Comparison of ENCODE assay signal across 27 cellular contexts in the genomic region with DNA sequence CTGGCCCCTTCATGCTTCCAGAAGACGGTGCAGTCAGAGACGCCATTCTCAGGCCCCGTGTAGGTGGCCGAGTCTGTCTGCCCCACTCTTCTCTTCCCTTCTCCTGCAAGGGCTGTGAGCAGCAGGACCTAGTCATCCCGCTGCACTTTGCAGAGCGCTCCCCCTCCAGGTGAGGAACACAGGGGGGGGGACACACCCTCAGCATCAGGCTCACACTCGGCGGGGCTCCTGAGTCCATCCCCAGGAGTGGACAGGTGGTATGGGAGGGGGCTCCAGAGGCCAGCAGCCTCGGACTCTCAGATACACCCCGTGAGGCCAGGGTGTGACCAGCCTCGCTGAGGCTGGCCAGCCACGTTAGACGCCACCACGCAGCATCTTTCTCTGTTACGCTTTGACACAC.
"Had no signal": no experiment of that assay in that cellular context is flagged by ENCODE, and none has a peak within 500 bp of the region (broad histone marks: within the 10 kb centered on the region; RNA-seq: fewer than 3 reads in every experiment).

No MANE protein-coding gene starts in this region.

- H3K4me1 Mint-ChIP-seq: immature natural killer cell had no signal

- ATAC-seq: effector memory CD8-positive, alpha-beta T cell; esophagus mucosa; gastrocnemius medialis; left cardiac atrium; left lung; left ventricle myocardium superior; lower lobe of right lung; naive thymus-derived CD4-positive, alpha-beta T cell had no signal

- H2AFZ ChIP-seq: hepatocyte had no signal

- H3K4me3 Mint-ChIP-seq: dendritic cell treated with granulocyte-macrophage colony-stimulating factor and Interleukin-4, amounts not matched to agents 40 ng/mL and 50 ng/mL, for 4 days; effector memory CD8-positive, alpha-beta T cell; endodermal cell; immature natural killer cell; naive thymus-derived CD4-positive, alpha-beta T cell had no signal

- H3K27ac ChIP-seq: colonic mucosa, epithelial cell of prostate, esophagus squamous epithelium, gastrocnemius medialis, heart right ventricle, hepatocyte, left lung, lower lobe of right lung had no signal

- H3K27me3 ChIP-seq: colonic mucosa, gastrocnemius medialis, hepatocyte had no signal

- H3K4me1 ChIP-seq: colonic mucosa, esophagus squamous epithelium, gastrocnemius medialis, left lung, lower lobe of right lung had no signal

- H3K4me3 ChIP-seq: colonic mucosa, esophagus squamous epithelium, gastrocnemius medialis, heart right ventricle, hepatocyte, left lung, lower lobe of right lung had no signal

- H3K27me3 Mint-ChIP-seq: dendritic cell treated with granulocyte-macrophage colony-stimulating factor and Interleukin-4, amounts not matched to agents 40 ng/mL and 50 ng/mL, for 4 days had no signal

- DNase-seq: colonic mucosa; cortex of kidney; effector CD8-positive, alpha-beta T cell; effector memory CD8-positive, alpha-beta T cell; endodermal cell; erythroblast; esophagus squamous epithelium; foreskin fibroblast; foreskin melanocyte; gastrocnemius medialis; glutamatergic neuron; heart right ventricle; hypothalamus; immature natural killer cell; islet precursor cell; left cardiac atrium; left lung; left ventricle myocardium superior; lower lobe of right lung; mesenchymal stem cell; midbrain; naive thymus-derived CD4-positive, alpha-beta T cell had no signal

- FAIRE-seq: endometrium had no signal

- H3K36me3 ChIP-seq: colonic mucosa, esophagus squamous epithelium, gastrocnemius medialis, heart right ventricle, left lung, lower lobe of right lung had no signal

- H3K9me3 Mint-ChIP-seq: dendritic cell treated with granulocyte-macrophage colony-stimulating factor and Interleukin-4, amounts not matched to agents 40 ng/mL and 50 ng/mL, for 4 days; immature natural killer cell had no signal

- H3K36me3 Mint-ChIP-seq: immature natural killer cell; naive thymus-derived CD4-positive, alpha-beta T cell had no signal

- H3K9me3 ChIP-seq: colonic mucosa, esophagus squamous epithelium, gastrocnemius medialis, heart right ventricle, left lung, lower lobe of right lung had no signal

- H3K4me2 ChIP-seq: hepatocyte had no signal

- H3K27ac Mint-ChIP-seq: dendritic cell treated with granulocyte-macrophage colony-stimulating factor and Interleukin-4, amounts not matched to agents 40 ng/mL and 50 ng/mL, for 4 days; effector memory CD8-positive, alpha-beta T cell; endodermal cell; immature natural killer cell; naive thymus-derived CD4-positive, alpha-beta T cell had no signal
